In the genomic region with DNA sequence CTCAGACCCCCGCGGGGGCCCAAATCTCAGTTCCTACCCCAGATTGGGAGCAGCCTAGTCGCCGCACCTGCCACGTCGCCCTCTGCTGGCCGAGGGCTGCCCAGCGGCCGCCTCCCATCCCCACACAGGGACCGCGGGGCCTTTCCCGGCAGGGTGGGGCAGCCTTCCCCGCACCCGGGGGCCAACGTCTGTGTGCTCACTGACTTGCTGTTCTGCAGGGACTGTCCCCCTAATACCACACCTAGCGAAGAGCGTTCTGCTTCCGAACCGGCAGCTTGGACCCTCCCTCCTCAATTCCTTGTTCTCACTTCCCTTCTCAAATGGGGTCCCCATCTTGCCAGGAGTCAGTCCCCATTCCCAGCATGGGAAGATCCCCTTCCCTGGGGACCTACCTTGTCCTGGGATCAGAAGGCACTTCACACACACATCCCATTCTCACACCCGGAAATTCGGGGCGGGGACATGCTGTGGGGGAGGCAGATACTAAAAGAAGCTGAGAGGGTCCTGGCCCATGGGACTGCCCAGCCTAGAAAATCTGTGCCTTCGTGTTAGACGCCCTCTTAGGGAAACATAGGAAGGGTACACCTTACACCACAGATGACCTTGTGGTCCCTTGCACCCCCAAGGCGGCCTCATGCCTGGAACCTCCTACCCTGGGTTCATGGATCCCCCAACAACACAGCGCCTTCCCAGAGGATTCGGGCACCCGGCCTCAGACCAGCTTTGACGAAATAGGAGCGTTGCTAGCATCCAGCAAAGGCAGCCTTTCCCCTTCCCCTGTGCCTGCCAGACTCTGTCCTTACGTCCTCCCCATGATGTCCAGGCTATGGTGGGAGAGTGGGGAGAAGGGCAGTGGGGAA, we compare ENCODE assay signal across 8 cellular contexts. TPM values are rescaled to one million over a fixed set of nuclear protein-coding genes. Genes with fewer than 3 reads are reported as not detected.
A peak's percentile ranks its signal among the peaks of the same experiment; 100 is the strongest.
DNase-seq lines count a peak whose midpoint lies in the region; ATAC-seq and TF ChIP-seq lines count a peak whose summit lies in the region.

No MANE protein-coding gene starts in this region.

- no peaks in the 10 kb centered on the region for H3K9me3 Mint-ChIP-seq in WTC11

- dilution Hi-C loops in mammary epithelial cell (cut with HindIII; ENCODE audit: low sequenced_read_pairs): no loop called here

- H3K36me3 ChIP-seq in mammary epithelial cell (ENCODE audit: insufficient read depth, low read length): no peaks in the 10 kb centered on the region

- no peak overlapping the region for H3K4me2 ChIP-seq in mammary epithelial cell (ENCODE audit: insufficient read depth, low read depth, low read length)

- H3K4me3 ChIP-seq in mammary epithelial cell (replicated peaks in 1 of 3; ENCODE audit: insufficient read depth in 1 of 3, low read depth in 2 of 3, low read length in 3 of 3): no peak overlapping the region
- H3K4me3 ChIP-seq in lower leg skin (ENCODE audit: low read depth, poor library complexity, severe bottlenecking): no peak overlapping the region

- intact Hi-C loops in mammary epithelial cell (cut with micrococcal nuclease): loop anchor here (1.0 kb wide), 2 partner anchors 28 to 502 kb away; no protein-coding TSS in a partner anchor
- intact Hi-C loops in lower leg skin (cut with DNase I; ENCODE audit: low total_unique reads): loop anchor here (5.0 kb wide), 1 partner anchor 59 kb away; no protein-coding TSS in a partner anchor

- DNase-seq in HEK293T (ENCODE audit: extremely low spot score): peak; percentile 80
- DNase-seq in WTC11 (ENCODE audit: low spot score): peak; percentile 79
- DNase-seq in mammary epithelial cell: no peak
- DNase-seq in lower leg skin (ENCODE audit: low spot score in 2 of 2): peak; percentile 49 to 94
- peak; percentile 22 for DNase-seq in stimulated activated CD8-positive, alpha-beta memory T cell treated with anti-CD3 and anti-CD28 coated beads, Interleukin-12 subunit alpha, Interleukin-12 subunit beta, amount 100 ng/mL, for 24 hours (ENCODE audit: extremely low read depth)
- DNase-seq in NCI-H2171 (lab: John Stamatoyannopoulos, UW): no peak
- DNase-seq in NCI-H128 (lab: John Stamatoyannopoulos, UW; ENCODE audit: unreplicated experiment): no peak

- no peaks in the 10 kb centered on the region for H3K27me3 ChIP-seq in mammary epithelial cell (ENCODE audit: insufficient read depth, low read length)

- H4K20me1 ChIP-seq in mammary epithelial cell (ENCODE audit: insufficient read depth, low read length): no peaks in the 10 kb centered on the region

- ATAC-seq in WTC11 (peak; percentile 84), HG03095 (IDR thresholded peaks at IDR 0.05; ENCODE audit: unreplicated experiment) (no peak)

- no peak overlapping the region for H3K27ac Mint-ChIP-seq in WTC11

- POLR2A ChIA-PET in HEK293T (lab: Yijun Ruan, JAX) (no interaction called here), WTC11 (lab: Charles Lee) (no interaction called here)

- no peak for TF ChIP-seq POLR2A in lower leg skin (IDR thresholded peaks at IDR 0.05)

- no peaks in the 10 kb centered on the region for H3K36me3 Mint-ChIP-seq in WTC11

- in situ Hi-C loops in mammary epithelial cell (cut with MboI; ENCODE audit: low sequenced_read_pairs in 2 of 2): no loop called here

- no peak overlapping the region for H3K9ac ChIP-seq in mammary epithelial cell (ENCODE audit: insufficient read depth, low read length)

- TF ChIP-seq CTCF in WTC11 (IDR thresholded peaks at IDR 0.05) (peak; percentile 77), mammary epithelial cell (conservative IDR thresholded peaks at IDR 0.05 in 1 of 2, IDR thresholded peaks at IDR 0.05 in 1 of 2; ENCODE audit: extremely low read depth in 1 of 2, insufficient read depth in 1 of 2, low read depth in 1 of 2, low read length in 2 of 2) (peak; percentile 73 to 91), lower leg skin (IDR thresholded peaks at IDR 0.05) (peak in 2 of 3 donors; percentile 7 to 49)

- H3K27ac ChIP-seq in mammary epithelial cell (ENCODE audit: insufficient read depth, low read depth, low read length): no peak overlapping the region

- CTCF ChIA-PET in HEK293T (lab: Yijun Ruan, JAX) (interaction anchor here (0.7 to 3.6 kb wide), 10 partner anchors 11 to 237 kb away, joined by 3 to 31 read pairs (median 4); no protein-coding TSS in a partner anchor), WTC11 (lab: Charles Lee) (interaction anchor here (0.6 to 5.2 kb wide), 40 partner anchors 10 to 538 kb away, joined by 3 to 143 read pairs (median 6); a partner anchor contains a TSS), mammary epithelial cell (lab: Charles Lee; ENCODE audit: low non-redundant PET) (no interaction called here)

- H3K4me1 Mint-ChIP-seq in WTC11: peaks cover 26% of the 10 kb centered on the region

- WGBS in mammary epithelial cell (ENCODE audit: low coverage, missing lambda C conversion rate): 40% methylated on average over 23 of the region's 31 CpGs
- WGBS in lower leg skin, 2 donors: 27 to 30% methylated on average over 28 to 31 of the region's 31 CpGs

- peak overlapping the region; percentile 30 for H2AFZ ChIP-seq in mammary epithelial cell (ENCODE audit: low read depth, low read length)

- peaks cover 22% of the 10 kb centered on the region for H3K27me3 Mint-ChIP-seq in WTC11 (ENCODE audit: low read depth)

- H3K9me3 ChIP-seq in mammary epithelial cell (replicated peaks; ENCODE audit: insufficient read depth, low read length): no peaks in the 10 kb centered on the region

- no TSS peak for BruUV-seq in mammary epithelial cell (replicated peaks; lab: Mats Ljungman, UMichigan)

- H3K79me2 ChIP-seq in mammary epithelial cell (ENCODE audit: insufficient read depth, low read length): no peaks in the 10 kb centered on the region

- no peaks in the 10 kb centered on the region for H3K4me1 ChIP-seq in mammary epithelial cell (ENCODE audit: insufficient read depth, low read length)

- peak overlapping the region; percentile 52 for H3K4me3 Mint-ChIP-seq in WTC11

TF ChIP-seq in HEK293T, 16 proteins besides CTCF, POLR2A, EP300 and RAD21 (continues in another document):
- TF ChIP-seq HDGF (IDR thresholded peaks at IDR 0.05; ENCODE audit: borderline replicate concordance) (no peak), ZNF384 (IDR thresholded peaks at IDR 0.05) (no peak), CTBP1 (IDR thresholded peaks at IDR 0.05; ENCODE audit: borderline replicate concordance) (no peak), FOXM1 (IDR thresholded peaks at IDR 0.05; ENCODE audit: borderline replicate concordance) (no peak), ELF4 (IDR thresholded peaks at IDR 0.05) (no peak), L3MBTL2 (conservative IDR thresholded peaks at IDR 0.05) (no peak), SP1 (IDR thresholded peaks at IDR 0.05) (no peak), SUZ12 (IDR thresholded peaks at IDR 0.05) (no peak), BHLHE40 (IDR thresholded peaks at IDR 0.05; ENCODE audit: borderline replicate concordance) (no peak), NFRKB (IDR thresholded peaks at IDR 0.05) (no peak), TARDBP (IDR thresholded peaks at IDR 0.05) (no peak), ARNT (IDR thresholded peaks at IDR 0.05) (no peak), FOXA1 (IDR thresholded peaks at IDR 0.05) (no peak), FOXK2 (IDR thresholded peaks at IDR 0.05) (no peak)
- TF ChIP-seq, protein P1, sequence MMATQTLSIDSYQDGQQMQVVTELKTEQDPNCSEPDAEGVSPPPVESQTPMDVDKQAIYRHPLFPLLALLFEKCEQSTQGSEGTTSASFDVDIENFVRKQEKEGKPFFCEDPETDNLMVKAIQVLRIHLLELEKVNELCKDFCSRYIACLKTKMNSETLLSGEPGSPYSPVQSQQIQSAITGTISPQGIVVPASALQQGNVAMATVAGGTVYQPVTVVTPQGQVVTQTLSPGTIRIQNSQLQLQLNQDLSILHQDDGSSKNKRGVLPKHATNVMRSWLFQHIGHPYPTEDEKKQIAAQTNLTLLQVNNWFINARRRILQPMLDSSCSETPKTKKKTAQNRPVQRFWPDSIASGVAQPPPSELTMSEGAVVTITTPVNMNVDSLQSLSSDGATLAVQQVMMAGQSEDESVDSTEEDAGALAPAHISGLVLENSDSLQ (IDR thresholded peaks at IDR 0.05): no peak

TF ChIP-seq in WTC11, 78 proteins besides CTCF, POLR2A, EP300 and RAD21 (continues in another document):
- TF ChIP-seq, protein P2, sequence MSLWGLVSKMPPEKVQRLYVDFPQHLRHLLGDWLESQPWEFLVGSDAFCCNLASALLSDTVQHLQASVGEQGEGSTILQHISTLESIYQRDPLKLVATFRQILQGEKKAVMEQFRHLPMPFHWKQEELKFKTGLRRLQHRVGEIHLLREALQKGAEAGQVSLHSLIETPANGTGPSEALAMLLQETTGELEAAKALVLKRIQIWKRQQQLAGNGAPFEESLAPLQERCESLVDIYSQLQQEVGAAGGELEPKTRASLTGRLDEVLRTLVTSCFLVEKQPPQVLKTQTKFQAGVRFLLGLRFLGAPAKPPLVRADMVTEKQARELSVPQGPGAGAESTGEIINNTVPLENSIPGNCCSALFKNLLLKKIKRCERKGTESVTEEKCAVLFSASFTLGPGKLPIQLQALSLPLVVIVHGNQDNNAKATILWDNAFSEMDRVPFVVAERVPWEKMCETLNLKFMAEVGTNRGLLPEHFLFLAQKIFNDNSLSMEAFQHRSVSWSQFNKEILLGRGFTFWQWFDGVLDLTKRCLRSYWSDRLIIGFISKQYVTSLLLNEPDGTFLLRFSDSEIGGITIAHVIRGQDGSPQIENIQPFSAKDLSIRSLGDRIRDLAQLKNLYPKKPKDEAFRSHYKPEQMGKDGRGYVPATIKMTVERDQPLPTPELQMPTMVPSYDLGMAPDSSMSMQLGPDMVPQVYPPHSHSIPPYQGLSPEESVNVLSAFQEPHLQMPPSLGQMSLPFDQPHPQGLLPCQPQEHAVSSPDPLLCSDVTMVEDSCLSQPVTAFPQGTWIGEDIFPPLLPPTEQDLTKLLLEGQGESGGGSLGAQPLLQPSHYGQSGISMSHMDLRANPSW (CRISPR knock-in tag; conservative IDR thresholded peaks at IDR 0.05; ENCODE audit: low read depth): no peak
- TF ChIP-seq ZNF232 (CRISPR knock-in tag; IDR thresholded peaks at IDR 0.05): no peak
- TF ChIP-seq SP1 (CRISPR knock-in tag; conservative IDR thresholded peaks at IDR 0.05): no peak
- no peak for TF ChIP-seq CREB1 (CRISPR knock-in tag; IDR thresholded peaks at IDR 0.05)

RNA-seq across cellular contexts. Expression of a gene that starts 16.4 kb away (rescaled TPM):
- total RNA-seq in WTC11 (2021): 0.64 to 1.5 TPM (median 0.98 TPM) in 3 replicates
- under 1 TPM in 1 of 2 donors, not detected in 1; 0.33 TPM for total RNA-seq in mammary epithelial cell
- not detected for polyA plus RNA-seq in mammary epithelial cell
- polyA minus RNA-seq in mammary epithelial cell: not detected
- total RNA-seq in lower leg skin: 10 to 100 TPM; 12.9 to 99.8 (median 39.9) TPM

RNA-seq across cellular contexts. Expression of a gene that starts 27.8 kb away (rescaled TPM):
- total RNA-seq in WTC11 (2021) (20.9 to 24.1 TPM (median 22.3 TPM) in 3 replicates), mammary epithelial cell (10 to 100 TPM; 13.7 to 19.6 TPM), lower leg skin (10 to 100 TPM; 67.4 to 87.0 (median 80.5) TPM)
- polyA plus RNA-seq in mammary epithelial cell: 10.8 TPM
- 13.8 TPM for polyA minus RNA-seq in mammary epithelial cell

RNA-seq across cellular contexts. Expression of a gene that starts 35.8 kb away (rescaled TPM):
- total RNA-seq in WTC11 (2021): 1.7 to 2.3 TPM (median 2.0 TPM) in 3 replicates
- not detected for total RNA-seq in mammary epithelial cell
- polyA plus RNA-seq in mammary epithelial cell: not detected
- polyA minus RNA-seq in mammary epithelial cell: not detected
- total RNA-seq in lower leg skin: not detected

Comparison
In these comparisons a context has a peak if more than half of its experiments do, and no peak if none do; other contexts are left out.
1. DNase-seq: peak in HEK293T (single experiment), WTC11 (single experiment), lower leg skin (2 of 2) and stimulated activated CD8-positive, alpha-beta memory T cell treated with anti-CD3 and anti-CD28 coated beads, Interleukin-12 subunit alpha, Interleukin-12 subunit beta, amount 100 ng/mL, for 24 hours (single experiment); none in mammary epithelial cell (single experiment), NCI-H2171 (single experiment) and NCI-H128 (single experiment).
2. CTCF ChIP-seq: peak in every context shown above with its lines; median percentile 82 in mammary epithelial cell; 77 in WTC11; 28 in lower leg skin.